ENCODE assay signal across 1 cellular context in genomic region chr17:56291226-56291805, GRCh38.
TF ChIP-seq lines count a peak whose summit lies in the region.

No MANE protein-coding gene starts in this region.

TF ChIP-seq in endothelial cell of umbilical vein, 7 proteins besides CTCF, POLR2A, EP300 and RAD21:
- TF ChIP-seq POLR2AphosphoS5 (IDR thresholded peaks at IDR 0.05; ENCODE audit: insufficient read depth, low read depth, low read length): no peak
- TF ChIP-seq MYC (IDR thresholded peaks at IDR 0.05; ENCODE audit: low read depth, low read length): no peak
- no peak for TF ChIP-seq JUN (IDR thresholded peaks at IDR 0.05; ENCODE audit: borderline replicate concordance, insufficient read depth, insufficient read length, low read depth)
- no peak for TF ChIP-seq EZH2 (IDR thresholded peaks at IDR 0.05; ENCODE audit: borderline replicate concordance, low read depth, low read length, severe bottlenecking)
- TF ChIP-seq, protein P1, sequence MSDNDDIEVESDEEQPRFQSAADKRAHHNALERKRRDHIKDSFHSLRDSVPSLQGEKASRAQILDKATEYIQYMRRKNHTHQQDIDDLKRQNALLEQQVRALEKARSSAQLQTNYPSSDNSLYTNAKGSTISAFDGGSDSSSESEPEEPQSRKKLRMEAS (IDR thresholded peaks at IDR 0.05; ENCODE audit: insufficient read depth, insufficient read length): no peak
- no peak for TF ChIP-seq GATA2 (IDR thresholded peaks at IDR 0.05; ENCODE audit: insufficient read depth, insufficient read length, low read depth, low read length)
